Comparison of ENCODE assay signal across 19 cellular contexts in genomic region chr3:106542101-106542769, GRCh38.
DNase-seq lines count a peak whose midpoint lies in the region; ATAC-seq, FAIRE-seq and TF ChIP-seq lines count a peak whose summit lies in the region.
"Had no signal": no experiment of that assay in that cellular context is flagged by ENCODE, and none has a peak within 500 bp of the region (broad histone marks: within the 10 kb centered on the region; RNA-seq: fewer than 3 reads in every experiment).

No MANE protein-coding gene starts in this region.

- FAIRE-seq in GM12878 (lab: Jason Lieb, UNC): no peak
- FAIRE-seq: G401.6 had no signal

- no peak overlapping the region for H3K4me3 ChIP-seq in GM12878
- H3K4me3 ChIP-seq: MG63, skin epidermis had no signal

- no peaks in the 10 kb centered on the region for H3K36me3 ChIP-seq in GM12878 (ENCODE audit: control insufficient read depth in 2 of 2, insufficient read depth in 2 of 2, low read length in 1 of 2)
- H3K36me3 ChIP-seq: MG63 had no signal

- BruUV-seq in GM12878 (replicated peaks; lab: Mats Ljungman, UMichigan): no TSS peak

- POLR2A ChIA-PET in GM12878 (lab: Charles Lee): no interaction called here

- SMC1A ChIA-PET in GM12878 (lab: Charles Lee; ENCODE audit: uncharacterized antibody, unreplicated experiment): interaction anchor here (0.8 to 2.2 kb wide), 5 partner anchors 9 to 246 kb away, joined by 3 to 9 read pairs (median 4); no protein-coding TSS in a partner anchor

- no peak overlapping the region for H2AFZ ChIP-seq in GM12878 (ENCODE audit: control insufficient read depth, low read depth, low read length)

- H3K27me3 ChIP-seq in GM12878 (replicated peaks in 1 of 2; ENCODE audit: control insufficient read depth in 2 of 2, insufficient read depth in 2 of 2, low read length in 1 of 2): no peaks in the 10 kb centered on the region
- H3K27me3 ChIP-seq: MG63 had no signal

- TF ChIP-seq POLR2A in GM12878 (IDR thresholded peaks at IDR 0.05; ENCODE audit: low read depth, low read length): no peak

- H3K79me2 ChIP-seq in GM12878 (ENCODE audit: control insufficient read depth, insufficient read depth, low read length): no peaks in the 10 kb centered on the region

- H3K4me1 ChIP-seq in GM12878 (ENCODE audit: control insufficient read depth, insufficient read depth, low read length): no peaks in the 10 kb centered on the region

- no peak overlapping the region for H3K27ac ChIP-seq in GM12878 (ENCODE audit: control insufficient read depth, insufficient read depth)
- H3K27ac ChIP-seq: skin epidermis had no signal

- ATAC-seq in GM19463 (IDR thresholded peaks at IDR 0.05; ENCODE audit: unreplicated experiment): peak; percentile 67
- ATAC-seq in HG03469 (IDR thresholded peaks at IDR 0.05; ENCODE audit: unreplicated experiment): peak; percentile 44
- peak; percentile 67 for ATAC-seq in GM12878
- ATAC-seq in GM21381 (IDR thresholded peaks at IDR 0.05; ENCODE audit: unreplicated experiment): no peak
- ATAC-seq in GM21619 (IDR thresholded peaks at IDR 0.05; ENCODE audit: unreplicated experiment): no peak
- ATAC-seq: activated T-cell treated with anti-CD3 and anti-CD28 coated beads, Interleukin-2, amount 50 U/mL, for 72 hours; left cardiac atrium; Panc1; T-helper 17 cell had no signal

- TF ChIP-seq RAD21 in GM12878 (IDR thresholded peaks at IDR 0.05; ENCODE audit: insufficient read depth, low read depth, low read length): no peak

- H4K20me1 ChIP-seq in GM12878 (ENCODE audit: control insufficient read depth, insufficient read depth): no peaks in the 10 kb centered on the region

- no peak for TF ChIP-seq EP300 in GM12878 (IDR thresholded peaks at IDR 0.05; ENCODE audit: borderline replicate concordance in 1 of 2, control insufficient read depth in 1 of 2, low read depth in 2 of 2, low read length in 2 of 2)

- H3K4me2 ChIP-seq in GM12878 (ENCODE audit: control insufficient read depth, insufficient read depth): no peak overlapping the region

- DNase-seq in GM12878 (ENCODE audit: low read depth, low spot score) (no peak), non-pigmented ciliary epithelial cell (ENCODE audit: low read depth) (peak; percentile 30), NOMO-1 treated with DMSO at 0.1 percent for 48 hours (lab: John Stamatoyannopoulos, UW; ENCODE audit: unreplicated experiment) (no peak), SHP77 treated with DMSO at 0.1 percent for 48 hours (lab: John Stamatoyannopoulos, UW) (no peak)
- DNase-seq: activated CD4-positive, alpha-beta T cell treated with anti-CD3 and anti-CD28 coated beads, Interleukin-2, amount 50 U/mL, for 1 hour; activated T-cell treated with anti-CD3 and anti-CD28 coated beads, Interleukin-2, amount 50 U/mL, for 72 hours; anterior cingulate cortex; CD8-positive, alpha-beta memory T cell; left cardiac atrium; MG63; NCI-H2227 treated with DMSO at 0.1 percent for 48 hours; T-helper 17 cell had no signal

- CTCF ChIA-PET in GM12878 (lab: Yijun Ruan, JAX): interaction anchor here (1.2 to 1.6 kb wide), 2 partner anchors 11 to 67 kb away, joined by 3 to 5 read pairs; no protein-coding TSS in a partner anchor

- WGBS in GM12878 (ENCODE audit: insufficient coverage, insufficient replicate concordance, low lambda C conversion rate, missing lambda C conversion rate): 52% methylated on average over 6 of the region's 6 CpGs

- no peak for TF ChIP-seq CTCF in GM12878 (IDR thresholded peaks at IDR 0.05 in 2 of 3, conservative IDR thresholded peaks at IDR 0.05 in 1 of 3; ENCODE audit: control insufficient read depth in 2 of 3, extremely low read depth in 1 of 3, insufficient read depth in 1 of 3, low read depth in 3 of 3, low read length in 3 of 3)

- intact Hi-C loops in GM12878 (cut with micrococcal nuclease; ENCODE audit: unreplicated experiment): loop anchor here (5.0 kb wide), 1 partner anchor 240 kb away; no protein-coding TSS in a partner anchor

- no peak overlapping the region for H3K9ac ChIP-seq in GM12878 (ENCODE audit: control insufficient read depth, insufficient read depth, low read length)

- no peaks in the 10 kb centered on the region; the same call in 2 of the 3 replicates for H3K9me3 ChIP-seq in GM12878 (replicated peaks; ENCODE audit: control insufficient read depth, insufficient read depth, low read length)
- H3K9me3 ChIP-seq: MG63 had no signal

- in situ Hi-C loops in GM12878 (cut with MboI): no loop called here

- RAD21 ChIA-PET in GM12878 (lab: Charles Lee; ENCODE audit: unreplicated experiment): interaction anchor here (0.8 to 1.3 kb wide), 5 partner anchors 35 to 705 kb away, joined by 3 to 4 read pairs (median 3); no protein-coding TSS in a partner anchor

TF ChIP-seq in GM12878, 131 proteins besides CTCF, POLR2A, EP300 and RAD21:
- TF ChIP-seq JUNB (IDR thresholded peaks at IDR 0.05): peak; percentile 60
- peak; percentile 84 for TF ChIP-seq RUNX3 (IDR thresholded peaks at IDR 0.05; ENCODE audit: low read length)
- TF ChIP-seq, protein P1, sequence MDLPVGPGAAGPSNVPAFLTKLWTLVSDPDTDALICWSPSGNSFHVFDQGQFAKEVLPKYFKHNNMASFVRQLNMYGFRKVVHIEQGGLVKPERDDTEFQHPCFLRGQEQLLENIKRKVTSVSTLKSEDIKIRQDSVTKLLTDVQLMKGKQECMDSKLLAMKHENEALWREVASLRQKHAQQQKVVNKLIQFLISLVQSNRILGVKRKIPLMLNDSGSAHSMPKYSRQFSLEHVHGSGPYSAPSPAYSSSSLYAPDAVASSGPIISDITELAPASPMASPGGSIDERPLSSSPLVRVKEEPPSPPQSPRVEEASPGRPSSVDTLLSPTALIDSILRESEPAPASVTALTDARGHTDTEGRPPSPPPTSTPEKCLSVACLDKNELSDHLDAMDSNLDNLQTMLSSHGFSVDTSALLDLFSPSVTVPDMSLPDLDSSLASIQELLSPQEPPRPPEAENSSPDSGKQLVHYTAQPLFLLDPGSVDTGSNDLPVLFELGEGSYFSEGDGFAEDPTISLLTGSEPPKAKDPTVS (IDR thresholded peaks at IDR 0.05; ENCODE audit: low read depth, low read length): no peak
- no peak for TF ChIP-seq HDGF (IDR thresholded peaks at IDR 0.05)
- peak in 1 of 2 experiments; percentile 12; a peak in 1 of 3 replicates for TF ChIP-seq EGR1 (IDR thresholded peaks at IDR 0.05; ENCODE audit: borderline replicate concordance in 1 of 2, low read depth in 2 of 2, low read length in 2 of 2)
- peak; percentile 45; the same call in 1 of the 2 replicates for TF ChIP-seq BCL11A (IDR thresholded peaks at IDR 0.05; ENCODE audit: low read depth, low read length)

Comparison
In these comparisons a context has a peak if more than half of its experiments do, and no peak if none do; other contexts are left out.
1. ATAC-seq: peak in GM19463 (single experiment), HG03469 (single experiment) and GM12878 (single experiment); none in GM21381 (single experiment) and GM21619 (single experiment).